ENCODE assay signal across 8 cellular contexts in genomic region chr10:110567201-110568054, GRCh38. TPM values are rescaled to one million over a fixed set of nuclear protein-coding genes. Genes with fewer than 3 reads are reported as not detected.
DNase-seq lines count a peak whose midpoint lies in the region; ATAC-seq and TF ChIP-seq lines count a peak whose summit lies in the region.

SMC3 (plus strand) TSS chr10:110567695; CDS start chr10:110567817, 122 bp downstream.

- intact Hi-C loops in naive thymus-derived CD4-positive, alpha-beta T cell (cut with micrococcal nuclease), result loop anchor here (1.0 to 10.0 kb wide), 19 partner anchors 10 to 1880 kb away; partner anchors contain the start of genes BBIP1 (in 2 of the 2), DUSP5 (in 2 of the 2), SHOC2 (in 2 of the 2) and PDCD4 (in 1 of the 2)

- H3K4me1 ChIP-seq in DOHH2 (ENCODE audit: control insufficient read depth, low read length) (peaks cover 56% of the 10 kb centered on the region), GM23248 (ENCODE audit: insufficient read depth) (peaks cover 18% of the 10 kb centered on the region), fibroblast of lung (ENCODE audit: control insufficient read depth, extremely low read depth, insufficient read depth, low read length) (no peaks in the 10 kb centered on the region)
- peaks cover 20 to 21% of the 10 kb centered on the region in 2 donors for H3K4me1 ChIP-seq in naive thymus-derived CD4-positive, alpha-beta T cell (ENCODE audit: control insufficient read depth in 2 of 2, insufficient read depth in 2 of 2, low read length in 2 of 2)

- peak within 1 kb of the TSS; percentile 93 for H3K27ac Mint-ChIP-seq in activated T-helper 17 cell treated with anti-CD3 and anti-CD28 coated beads, Interleukin-2, amount 50 U/mL, for 72 hours
- H3K27ac Mint-ChIP-seq in naive thymus-derived CD4-positive, alpha-beta T cell, result peak within 1 kb of the TSS; percentile 96 to 99 (median 97)
- H3K27ac Mint-ChIP-seq in stimulated activated naive B cell treated with anti-CD40 and anti-IgM and Interleukin-4, amounts not matched to agents 10 μg/mL and 1 μg/mL and 100 μg/mL, for 72 hours, result peak within 1 kb of the TSS; percentile 100

- no peak for TF ChIP-seq CTCF in DOHH2 (IDR thresholded peaks at IDR 0.05; ENCODE audit: low read depth, low read length, poor library complexity, severe bottlenecking)
- TF ChIP-seq CTCF in fibroblast of lung (conservative IDR thresholded peaks at IDR 0.05 in 1 of 2, IDR thresholded peaks at IDR 0.05 in 1 of 2; ENCODE audit: low read depth in 1 of 2, low read length in 2 of 2), result no peak

- no peaks in the 10 kb centered on the region for H3K9me3 Mint-ChIP-seq in activated T-helper 17 cell treated with anti-CD3 and anti-CD28 coated beads, Interleukin-2, amount 50 U/mL, for 72 hours
- peaks cover 0 to 5% (median 0%) of the 10 kb centered on the region in 11 donors for H3K9me3 Mint-ChIP-seq in naive thymus-derived CD4-positive, alpha-beta T cell
- no peaks in the 10 kb centered on the region for H3K9me3 Mint-ChIP-seq in stimulated activated naive B cell treated with anti-CD40 and anti-IgM and Interleukin-4, amounts not matched to agents 10 μg/mL and 1 μg/mL and 100 μg/mL, for 72 hours

- H3K79me2 ChIP-seq in DOHH2 (ENCODE audit: control insufficient read depth, low read length) (peaks cover 55% of the 10 kb centered on the region), GM23248 (ENCODE audit: insufficient read depth) (peaks cover 49% of the 10 kb centered on the region), fibroblast of lung (ENCODE audit: control insufficient read depth, insufficient read depth, low read length) (peaks cover 47% of the 10 kb centered on the region)

- DNase-seq in GM23248 (peak; percentile 98), Kasumi-1 (lab: John Stamatoyannopoulos, UW) (peak; percentile 97), RPMI7951 (ENCODE audit: low read depth) (peak; percentile 95), fibroblast of lung (ENCODE audit: low read depth in 2 of 2) (peak; percentile 95 to 96)
- peak; percentile 82 to 96 (median 94) for DNase-seq in naive thymus-derived CD4-positive, alpha-beta T cell
- DNase-seq in stimulated activated naive B cell treated with anti-CD40 and anti-IgM and Interleukin-4, amounts not matched to agents 10 μg/mL and 1 μg/mL and 100 μg/mL, for 72 hours, result peak; percentile 87

- H3K9ac ChIP-seq in GM23248 (peak within 1 kb of the TSS; percentile 87), fibroblast of lung (ENCODE audit: insufficient read depth, low read length) (peak within 1 kb of the TSS; percentile 90)

- POLR2A ChIA-PET in naive thymus-derived CD4-positive, alpha-beta T cell (lab: Charles Lee), result interaction anchor here (0.6 to 1.3 kb wide), 8 partner anchors 13 to 1808 kb away, joined by 3 to 12 read pairs (median 3); partner anchors contain the start of gene SMNDC1

- H3K9me3 ChIP-seq in DOHH2 (ENCODE audit: control insufficient read depth, insufficient read depth, low read length) (no peaks in the 10 kb centered on the region), GM23248 (ENCODE audit: low read depth) (no peaks in the 10 kb centered on the region), fibroblast of lung (ENCODE audit: control insufficient read depth, insufficient read depth, low read depth, low read length) (no peaks in the 10 kb centered on the region)
- no peaks in the 10 kb centered on the region for H3K9me3 ChIP-seq in naive thymus-derived CD4-positive, alpha-beta T cell (ENCODE audit: control insufficient read depth in 2 of 3, low read length in 3 of 3)

- CTCF ChIA-PET in naive thymus-derived CD4-positive, alpha-beta T cell (lab: Charles Lee), result interaction anchor here (0.6 to 1.0 kb wide), 4 partner anchors 9 to 1617 kb away, joined by 3 to 4 read pairs (median 3); partner anchors contain the start of gene SMNDC1

- in situ Hi-C loops in GM23248 (cut with MboI), result no loop called here

- H3K4me2 ChIP-seq in DOHH2 (ENCODE audit: low read length), result peak within 1 kb of the TSS; percentile 81
- H3K4me2 ChIP-seq in GM23248 (ENCODE audit: unreplicated experiment), result peak within 1 kb of the TSS; percentile 74
- peak within 1 kb of the TSS; percentile 91 for H3K4me2 ChIP-seq in fibroblast of lung (ENCODE audit: extremely low read depth, insufficient read depth, low read length)

- H3K9me2 ChIP-seq in DOHH2 (replicated peaks; ENCODE audit: control insufficient read depth, low read length) (no peaks in the 10 kb centered on the region), GM23248 (ENCODE audit: insufficient read depth) (no peaks in the 10 kb centered on the region)

- peaks cover 26% of the 10 kb centered on the region for H3K4me1 Mint-ChIP-seq in activated T-helper 17 cell treated with anti-CD3 and anti-CD28 coated beads, Interleukin-2, amount 50 U/mL, for 72 hours
- H3K4me1 Mint-ChIP-seq in naive thymus-derived CD4-positive, alpha-beta T cell, result peaks cover 21 to 45% (median 38%) of the 10 kb centered on the region in 7 donors
- peaks cover 14 to 26% of the 10 kb centered on the region in 2 donors for H3K4me1 Mint-ChIP-seq in stimulated activated naive B cell treated with anti-CD40 and anti-IgM and Interleukin-4, amounts not matched to agents 10 μg/mL and 1 μg/mL and 100 μg/mL, for 72 hours

- ATAC-seq in activated T-helper 17 cell treated with anti-CD3 and anti-CD28 coated beads, Interleukin-2, amount 50 U/mL, for 72 hours (replicated peaks), result peak; percentile 83
- ATAC-seq in naive thymus-derived CD4-positive, alpha-beta T cell, result peak; percentile 94
- ATAC-seq in stimulated activated naive B cell treated with anti-CD40 and anti-IgM and Interleukin-4, amounts not matched to agents 10 μg/mL and 1 μg/mL and 100 μg/mL, for 72 hours (replicated peaks), result peak; percentile 84 to 89

- H3K4me3 ChIP-seq in DOHH2 (ENCODE audit: low read length) (peak within 1 kb of the TSS; percentile 82), GM23248 (peak within 1 kb of the TSS; percentile 80), fibroblast of lung (replicated peaks in 1 of 4; ENCODE audit: control extremely low read depth in 1 of 4, insufficient read depth in 1 of 4, low read depth in 3 of 4, low read length in 4 of 4) (peak within 1 kb of the TSS; percentile 70 to 92 (median 85))
- peak within 1 kb of the TSS; percentile 88 for H3K4me3 ChIP-seq in naive thymus-derived CD4-positive, alpha-beta T cell (ENCODE audit: low read length)

- peaks cover 45% of the 10 kb centered on the region for H3K36me3 ChIP-seq in DOHH2 (ENCODE audit: control insufficient read depth, low read length)
- H3K36me3 ChIP-seq in GM23248 (ENCODE audit: low read depth), result no peaks in the 10 kb centered on the region
- H3K36me3 ChIP-seq in fibroblast of lung (ENCODE audit: control insufficient read depth, insufficient read depth, low read length), result no peaks in the 10 kb centered on the region
- H3K36me3 ChIP-seq in naive thymus-derived CD4-positive, alpha-beta T cell (ENCODE audit: control insufficient read depth in 2 of 3, insufficient read depth in 3 of 3, low read length in 3 of 3), result peaks cover 0 to 9% (median 0%) of the 10 kb centered on the region in 3 experiments

- H3K4me3 Mint-ChIP-seq in activated T-helper 17 cell treated with anti-CD3 and anti-CD28 coated beads, Interleukin-2, amount 50 U/mL, for 72 hours, result peak within 1 kb of the TSS; percentile 95
- H3K4me3 Mint-ChIP-seq in naive thymus-derived CD4-positive, alpha-beta T cell, result peak within 1 kb of the TSS; percentile 91 to 99 (median 96)
- H3K4me3 Mint-ChIP-seq in stimulated activated naive B cell treated with anti-CD40 and anti-IgM and Interleukin-4, amounts not matched to agents 10 μg/mL and 1 μg/mL and 100 μg/mL, for 72 hours, result peak within 1 kb of the TSS; percentile 88 to 93

- peak within 1 kb of the TSS; percentile 88 for H2AFZ ChIP-seq in GM23248
- H2AFZ ChIP-seq in fibroblast of lung (ENCODE audit: low read length), result peak within 1 kb of the TSS; percentile 87

- H4K20me1 ChIP-seq in DOHH2 (ENCODE audit: control insufficient read depth, insufficient read depth, low read depth, low read length) (peaks cover 23% of the 10 kb centered on the region; the same call in 1 of the 2 replicates), GM23248 (ENCODE audit: insufficient read depth) (no peaks in the 10 kb centered on the region), fibroblast of lung (ENCODE audit: control insufficient read depth, extremely low read depth, insufficient read depth, low read length) (no peaks in the 10 kb centered on the region)

- H3K27me3 Mint-ChIP-seq in activated T-helper 17 cell treated with anti-CD3 and anti-CD28 coated beads, Interleukin-2, amount 50 U/mL, for 72 hours, result peaks cover 15% of the 10 kb centered on the region
- peaks cover 6 to 26% (median 14%) of the 10 kb centered on the region in 5 donors for H3K27me3 Mint-ChIP-seq in naive thymus-derived CD4-positive, alpha-beta T cell
- H3K27me3 Mint-ChIP-seq in stimulated activated naive B cell treated with anti-CD40 and anti-IgM and Interleukin-4, amounts not matched to agents 10 μg/mL and 1 μg/mL and 100 μg/mL, for 72 hours, result no peaks in the 10 kb centered on the region

- WGBS in GM23248 (ENCODE audit: low coverage in 1 of 2, low lambda C conversion rate in 2 of 2, missing lambda C conversion rate in 2 of 2), 2 experiments, result 1 to 2% methylated on average over 51 to 64 of the region's 64 CpGs

- peak within 1 kb of the TSS; percentile 62 for H3K27ac ChIP-seq in DOHH2 (ENCODE audit: low read depth, low read length)
- peak within 1 kb of the TSS; percentile 91 for H3K27ac ChIP-seq in GM23248
- peak within 1 kb of the TSS; percentile 97 for H3K27ac ChIP-seq in fibroblast of lung (ENCODE audit: insufficient read depth, low read length)
- peak within 1 kb of the TSS; percentile 88 for H3K27ac ChIP-seq in naive thymus-derived CD4-positive, alpha-beta T cell (ENCODE audit: low read depth, low read length)

- H3K36me3 Mint-ChIP-seq in activated T-helper 17 cell treated with anti-CD3 and anti-CD28 coated beads, Interleukin-2, amount 50 U/mL, for 72 hours (ENCODE audit: low read depth), result peaks cover 44% of the 10 kb centered on the region
- peaks cover 0 to 13% (median 5%) of the 10 kb centered on the region in 5 donors for H3K36me3 Mint-ChIP-seq in naive thymus-derived CD4-positive, alpha-beta T cell
- H3K36me3 Mint-ChIP-seq in stimulated activated naive B cell treated with anti-CD40 and anti-IgM and Interleukin-4, amounts not matched to agents 10 μg/mL and 1 μg/mL and 100 μg/mL, for 72 hours, result peaks cover 9 to 15% of the 10 kb centered on the region in 2 donors

- H3K27me3 ChIP-seq in DOHH2 (ENCODE audit: control insufficient read depth, low read length) (no peaks in the 10 kb centered on the region), GM23248 (replicated peaks; ENCODE audit: insufficient read depth) (no peaks in the 10 kb centered on the region), fibroblast of lung (ENCODE audit: control insufficient read depth, insufficient read depth, low read length) (no peaks in the 10 kb centered on the region)
- H3K27me3 ChIP-seq in naive thymus-derived CD4-positive, alpha-beta T cell (ENCODE audit: control insufficient read depth in 2 of 2, insufficient read depth in 2 of 2, low read length in 2 of 2), result no peaks in the 10 kb centered on the region

- H3F3A ChIP-seq in DOHH2 (ENCODE audit: control insufficient read depth, insufficient read depth), result peaks cover 3% of the 10 kb centered on the region; the same call in 1 of the 2 replicates
- H3F3A ChIP-seq in GM23248 (ENCODE audit: insufficient read depth), result peaks cover 7% of the 10 kb centered on the region; the same call in 1 of the 2 replicates

RNA-seq across cellular contexts. Expression of gene SMC3, which starts in this region (rescaled TPM):
- 14.4 and 17.8 TPM in 2 replicates for total RNA-seq in GM23248 (2014; rRNA removed; shearing (Covaris generic))
- polyA plus RNA-seq in GM23248 (2016; fragmentation: Nextera tagmentation; extraction: Ambion mirVana), result 57.7 and 60.5 TPM in 2 replicates
- total RNA-seq in RPMI7951 (2014; rRNA removed; shearing (Covaris generic)), result 34.4 and 43.0 TPM in 2 replicates
- 10 to 100 TPM; 74.0 to 77.3 TPM for total RNA-seq in activated T-helper 17 cell treated with anti-CD3 and anti-CD28 coated beads, Interleukin-2, amount 50 U/mL, for 72 hours
- 28.8 and 31.9 TPM in 2 replicates for total RNA-seq in fibroblast of lung
- 25.9 and 28.4 TPM in 2 replicates for polyA plus RNA-seq in fibroblast of lung
- polyA plus RNA-seq in fibroblast of lung (2012), result 35.6 and 36.9 TPM in 2 replicates
- polyA minus RNA-seq in fibroblast of lung (ENCODE audit: low replicate concordance), result 2.3 and 4.4 TPM in 2 replicates
- 10 to 100 TPM; 29.8 to 69.8 (median 48.5) TPM for total RNA-seq in naive thymus-derived CD4-positive, alpha-beta T cell
- polyA plus RNA-seq in naive thymus-derived CD4-positive, alpha-beta T cell, result 10 to 100 TPM; 64.8 to 88.2 TPM

Comparison
In these comparisons a context has a peak if more than half of its experiments do, and no peak if none do; other contexts are left out.
1. Peak in every context shown above with its lines: DNase-seq, ATAC-seq, H3K4me3 ChIP-seq and H3K27ac ChIP-seq.